22 cellular contexts compared by ENCODE assay signal in the genomic region with DNA sequence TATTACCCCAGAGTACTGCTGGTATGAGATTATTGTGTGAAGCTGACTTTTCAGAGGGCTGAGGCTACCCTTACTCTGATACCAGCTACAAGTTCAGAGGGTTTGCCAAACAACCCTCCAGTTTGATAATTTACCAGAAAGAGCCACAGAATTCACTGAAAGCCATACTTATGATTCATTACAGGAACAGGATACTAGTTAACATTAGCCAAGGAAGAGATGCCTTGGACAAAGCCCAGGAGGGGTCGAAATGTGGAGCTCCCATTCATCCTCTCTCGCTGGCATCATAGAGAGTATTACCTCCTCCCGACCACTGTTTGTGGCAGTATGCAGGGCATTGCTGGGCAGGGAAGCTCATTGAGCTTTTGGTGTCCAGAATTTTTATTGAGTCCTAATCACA.
"Had no signal": no experiment of that assay in that cellular context is flagged by ENCODE, and none has a peak within 500 bp of the region (broad histone marks: within the 10 kb centered on the region; RNA-seq: fewer than 3 reads in every experiment).

No MANE protein-coding gene starts in this region.

- H3K36me3 ChIP-seq: heart left ventricle, neutrophil, thyroid gland had no signal

- DNase-seq: activated CD4-positive, alpha-beta T cell treated with anti-CD3 and anti-CD28 coated beads, Interleukin-2, amount 10 ng/mL, durations not matched to agents 24 days and 14 days; activated CD8-positive, alpha-beta T cell treated with anti-CD3 and anti-CD28 coated beads for 36 hours; activated naive CD4-positive, alpha-beta T cell; activated naive CD8-positive, alpha-beta T cell treated with anti-CD3 and anti-CD28 coated beads for 36 hours; activated T-cell treated with anti-CD3 and anti-CD28 coated beads, Interleukin-2, amount 50 U/mL, for 1 hour; amniotic stem cell; body of pancreas; effector memory CD8-positive, alpha-beta T cell; heart left ventricle; immature natural killer cell; left cardiac atrium; mesendoderm; natural killer cell; retina; stimulated activated CD4-positive, alpha-beta T cell treated with anti-CD3 and anti-CD28 coated beads, Interleukin-2, amount 100 ng/mL, for 24 hours; stimulated activated naive CD4-positive, alpha-beta T cell treated with Interleukin-2 at 50 U/mL for 16 hours; thyroid gland had no signal

- H3K4me3 Mint-ChIP-seq: activated CD4-positive, alpha-beta T cell treated with anti-CD3 and anti-CD28 coated beads, Interleukin-2, amount 10 ng/mL, durations not matched to agents 24 days and 14 days; activated CD8-positive, alpha-beta T cell treated with anti-CD3 and anti-CD28 coated beads for 36 hours; activated naive CD8-positive, alpha-beta T cell treated with anti-CD3 and anti-CD28 coated beads for 36 hours; activated T-helper 17 cell treated with anti-CD3 and anti-CD28 coated beads, Interleukin-2, amount 50 U/mL, for 72 hours; effector memory CD8-positive, alpha-beta T cell; immature natural killer cell; natural killer cell; T-helper 1 cell treated with Interleukin-12 subunit alpha and Interleukin-12 subunit beta and Interleukin-4 antibody, amounts not matched to agents 30 μg/mL and 1 μg/mL, for 36 hours had no signal

- H3K27ac ChIP-seq: body of pancreas, epithelial cell of prostate, heart left ventricle, neutrophil, parathyroid adenoma, thyroid gland had no signal

- H3K27me3 Mint-ChIP-seq: effector memory CD8-positive, alpha-beta T cell had no signal

- ATAC-seq: activated CD8-positive, alpha-beta T cell treated with anti-CD3 and anti-CD28 coated beads for 36 hours; activated T-helper 17 cell treated with anti-CD3 and anti-CD28 coated beads, Interleukin-2, amount 50 U/mL, for 72 hours; body of pancreas; effector memory CD8-positive, alpha-beta T cell; heart left ventricle; left cardiac atrium; natural killer cell had no signal

- H3K9ac ChIP-seq: parathyroid adenoma had no signal

- H3K27me3 ChIP-seq: body of pancreas, heart left ventricle, neutrophil, thyroid gland had no signal

- H3K79me2 ChIP-seq: parathyroid adenoma had no signal

- H3K9me3 ChIP-seq: body of pancreas, neutrophil, thyroid gland had no signal

- H3K4me3 ChIP-seq: body of pancreas, heart left ventricle, thyroid gland had no signal

- H2AFZ ChIP-seq: parathyroid adenoma had no signal

- H3K4me1 ChIP-seq: body of pancreas, heart left ventricle, thyroid gland had no signal

- H3K27ac Mint-ChIP-seq: activated CD4-positive, alpha-beta T cell treated with anti-CD3 and anti-CD28 coated beads, Interleukin-2, amount 10 ng/mL, durations not matched to agents 24 days and 14 days; activated CD8-positive, alpha-beta T cell treated with anti-CD3 and anti-CD28 coated beads for 36 hours; activated naive CD8-positive, alpha-beta T cell treated with anti-CD3 and anti-CD28 coated beads for 36 hours; activated T-helper 17 cell treated with anti-CD3 and anti-CD28 coated beads, Interleukin-2, amount 50 U/mL, for 72 hours; effector memory CD8-positive, alpha-beta T cell; immature natural killer cell; natural killer cell; T-helper 1 cell treated with Interleukin-12 subunit alpha and Interleukin-12 subunit beta and Interleukin-4 antibody, amounts not matched to agents 30 μg/mL and 1 μg/mL, for 36 hours had no signal
